Comparison of ENCODE assay signal across 8 cellular contexts in the genomic region with DNA sequence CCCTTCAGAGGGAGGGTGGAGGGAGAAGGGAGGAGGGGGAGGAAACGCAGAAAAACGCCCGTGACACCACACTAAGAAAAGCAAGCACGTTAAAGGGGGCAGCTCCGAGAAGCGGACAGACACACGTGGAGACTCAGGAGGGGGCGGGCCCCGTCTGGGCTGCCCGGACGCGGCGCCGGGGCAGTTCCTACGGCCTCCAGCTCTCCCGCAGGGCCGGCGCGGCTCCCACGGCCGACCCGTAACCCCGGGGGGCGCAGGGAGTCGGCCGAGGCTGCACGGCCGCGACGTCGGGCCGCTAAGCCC. TPM values are rescaled to one million over a fixed set of nuclear protein-coding genes. Genes with fewer than 3 reads are reported as not detected.
A peak's percentile ranks its signal among the peaks of the same experiment; 100 is the strongest.
DNase-seq lines count a peak whose midpoint lies in the region; ATAC-seq and TF ChIP-seq lines count a peak whose summit lies in the region.

No MANE protein-coding gene starts in this region.

- H3K4me1 ChIP-seq in Panc1 (ENCODE audit: control insufficient read depth, insufficient read depth, low read length) (peaks cover 3% of the 10 kb centered on the region; the same call in 1 of the 2 replicates), adipocyte (ENCODE audit: control insufficient read depth, insufficient read depth, low read length) (peaks cover 23% of the 10 kb centered on the region)

- peak; percentile 24 for ATAC-seq in HG02610 (IDR thresholded peaks at IDR 0.05; ENCODE audit: unreplicated experiment)
- peak; percentile 73 for ATAC-seq in Panc1

- POLR2A ChIA-PET in Panc1 (lab: Charles Lee), result interaction anchor here (0.6 kb wide), 1 partner anchor 118 kb away, joined by 3 read pairs; no protein-coding TSS in a partner anchor

- H3K9ac ChIP-seq in adipocyte (ENCODE audit: low read length), result peak overlapping the region; percentile 96

- DNase-seq in GM12864 (ENCODE audit: low read depth) (no peak), Panc1 (ENCODE audit: low read depth, low spot score) (no peak), adipocyte (ENCODE audit: low read depth) (no peak), iPS-NIHi11 (ENCODE audit: low spot score) (peak; percentile 56), NCI-H1092 (lab: John Stamatoyannopoulos, UW) (no peak), NCI-H2171 treated with DMSO at 0.1 percent for 48 hours (lab: John Stamatoyannopoulos, UW) (no peak)
- DNase-seq in stimulated activated CD8-positive, alpha-beta memory T cell treated with anti-CD3 and anti-CD28 coated beads, Interleukin-12 subunit alpha, Interleukin-12 subunit beta, amount 100 ng/mL, for 24 hours (ENCODE audit: extremely low read depth), result peak; percentile 21

- peak overlapping the region; percentile 89 for H3K27ac ChIP-seq in Panc1 (ENCODE audit: low read length)

- in situ Hi-C loops in Panc1 (cut with HindIII; ENCODE audit: low pct_unique_long_range_greater_than_20kb, low sequenced_read_pairs), result no loop called here

- H3K4me3 ChIP-seq in GM12864 (ENCODE audit: low read depth, low read length), result peak overlapping the region; percentile 96
- H3K4me3 ChIP-seq in Panc1 (ENCODE audit: low read depth in 2 of 2, low read length in 2 of 2), result peak overlapping the region; percentile 73 to 93
- H3K4me3 ChIP-seq in adipocyte (ENCODE audit: low read length), result peak overlapping the region; percentile 86

- H3K9me3 ChIP-seq in Panc1 (ENCODE audit: control insufficient read depth, insufficient read depth, low read depth, low read length) (no peaks in the 10 kb centered on the region), adipocyte (ENCODE audit: control insufficient read depth, low read length) (no peaks in the 10 kb centered on the region)

- H3K36me3 ChIP-seq in Panc1 (ENCODE audit: control insufficient read depth, insufficient read depth, low read length), result peaks cover 11% of the 10 kb centered on the region
- peaks cover 15% of the 10 kb centered on the region for H3K36me3 ChIP-seq in adipocyte (ENCODE audit: control insufficient read depth, insufficient read depth, low read length, severe bottlenecking)

- TSS peak; percentile 83 for BruUV-seq in Panc1 (replicated peaks; lab: Mats Ljungman, UMichigan)

- no peak for TF ChIP-seq CTCF in GM12864 (IDR thresholded peaks at IDR 0.05; ENCODE audit: low read depth, low read length, missing control alignments)
- TF ChIP-seq CTCF in Panc1 (IDR thresholded peaks at IDR 0.05), result no peak

- H3K27me3 ChIP-seq in Panc1 (ENCODE audit: control insufficient read depth, insufficient read depth, low read length) (no peaks in the 10 kb centered on the region), adipocyte (replicated peaks; ENCODE audit: control insufficient read depth, insufficient read depth, low read length) (no peaks in the 10 kb centered on the region)

- intact Hi-C loops in Panc1 (cut with micrococcal nuclease; ENCODE audit: unreplicated experiment), result no loop called here

- CTCF ChIA-PET in Panc1 (lab: Charles Lee), result no interaction called here

RNA-seq across cellular contexts. Expression of gene KLHDC4, which starts 0.4 kb away (rescaled TPM):
- total RNA-seq in Panc1 (2021; ENCODE audit: unreplicated experiment), result 50.7 TPM
- 43.3 TPM for polyA plus RNA-seq in Panc1 (2012; ENCODE audit: insufficient read length)

Comparison
In these comparisons a context has a peak if more than half of its experiments do, and no peak if none do; other contexts are left out.
1. DNase-seq: peak in iPS-NIHi11 (single experiment) and stimulated activated CD8-positive, alpha-beta memory T cell treated with anti-CD3 and anti-CD28 coated beads, Interleukin-12 subunit alpha, Interleukin-12 subunit beta, amount 100 ng/mL, for 24 hours (single experiment); none in GM12864 (single experiment), Panc1 (single experiment), adipocyte (single experiment), NCI-H1092 (single experiment) and NCI-H2171 treated with DMSO at 0.1 percent for 48 hours (single experiment).
2. Peak in every context shown above with its lines, with median percentiles within 50 percentile points of each other: H3K4me3 ChIP-seq.